1 cellular context compared by ENCODE assay signal in genomic region chr4:139176299-139177048, GRCh38.
A peak's percentile ranks its signal among the peaks of the same experiment; 100 is the strongest.
TF ChIP-seq lines count a peak whose summit lies in the region.

No MANE protein-coding gene starts in this region.

TF ChIP-seq in HEK293, 187 proteins besides CTCF, POLR2A, EP300 and RAD21 (continued from another document and continues in another):
- TF ChIP-seq, protein P1, sequence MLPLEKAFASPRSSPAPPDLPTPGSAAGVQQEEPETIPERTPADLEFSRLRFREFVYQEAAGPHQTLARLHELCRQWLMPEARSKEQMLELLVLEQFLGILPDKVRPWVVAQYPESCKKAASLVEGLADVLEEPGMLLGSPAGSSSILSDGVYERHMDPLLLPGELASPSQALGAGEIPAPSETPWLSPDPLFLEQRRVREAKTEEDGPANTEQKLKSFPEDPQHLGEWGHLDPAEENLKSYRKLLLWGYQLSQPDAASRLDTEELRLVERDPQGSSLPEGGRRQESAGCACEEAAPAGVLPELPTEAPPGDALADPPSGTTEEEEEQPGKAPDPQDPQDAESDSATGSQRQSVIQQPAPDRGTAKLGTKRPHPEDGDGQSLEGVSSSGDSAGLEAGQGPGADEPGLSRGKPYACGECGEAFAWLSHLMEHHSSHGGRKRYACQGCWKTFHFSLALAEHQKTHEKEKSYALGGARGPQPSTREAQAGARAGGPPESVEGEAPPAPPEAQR (tag by site-specific recombination; IDR thresholded peaks at IDR 0.05), result no peak
- peak; percentile 95 for TF ChIP-seq ZBTB8A (tag by site-specific recombination; IDR thresholded peaks at IDR 0.05)
- no peak for TF ChIP-seq ZNF239 (tag by site-specific recombination; IDR thresholded peaks at IDR 0.05)
- TF ChIP-seq, protein P2, sequence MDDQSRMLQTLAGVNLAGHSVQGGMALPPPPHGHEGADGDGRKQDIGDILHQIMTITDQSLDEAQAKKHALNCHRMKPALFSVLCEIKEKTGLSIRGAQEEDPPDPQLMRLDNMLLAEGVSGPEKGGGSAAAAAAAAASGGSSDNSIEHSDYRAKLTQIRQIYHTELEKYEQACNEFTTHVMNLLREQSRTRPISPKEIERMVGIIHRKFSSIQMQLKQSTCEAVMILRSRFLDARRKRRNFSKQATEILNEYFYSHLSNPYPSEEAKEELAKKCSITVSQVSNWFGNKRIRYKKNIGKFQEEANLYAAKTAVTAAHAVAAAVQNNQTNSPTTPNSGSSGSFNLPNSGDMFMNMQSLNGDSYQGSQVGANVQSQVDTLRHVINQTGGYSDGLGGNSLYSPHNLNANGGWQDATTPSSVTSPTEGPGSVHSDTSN (CRISPR knock-in tag; IDR thresholded peaks at IDR 0.05), result no peak
- TF ChIP-seq ZSCAN30 (tag by site-specific recombination; IDR thresholded peaks at IDR 0.05), result 0 out of 2 replicates have a peak, but pooled peaks have one; percentile 8
- TF ChIP-seq ZNF398 (tag by site-specific recombination; IDR thresholded peaks at IDR 0.05), result peak; percentile 51; the same call in 1 of the 2 replicates
- TF ChIP-seq, protein P3, sequence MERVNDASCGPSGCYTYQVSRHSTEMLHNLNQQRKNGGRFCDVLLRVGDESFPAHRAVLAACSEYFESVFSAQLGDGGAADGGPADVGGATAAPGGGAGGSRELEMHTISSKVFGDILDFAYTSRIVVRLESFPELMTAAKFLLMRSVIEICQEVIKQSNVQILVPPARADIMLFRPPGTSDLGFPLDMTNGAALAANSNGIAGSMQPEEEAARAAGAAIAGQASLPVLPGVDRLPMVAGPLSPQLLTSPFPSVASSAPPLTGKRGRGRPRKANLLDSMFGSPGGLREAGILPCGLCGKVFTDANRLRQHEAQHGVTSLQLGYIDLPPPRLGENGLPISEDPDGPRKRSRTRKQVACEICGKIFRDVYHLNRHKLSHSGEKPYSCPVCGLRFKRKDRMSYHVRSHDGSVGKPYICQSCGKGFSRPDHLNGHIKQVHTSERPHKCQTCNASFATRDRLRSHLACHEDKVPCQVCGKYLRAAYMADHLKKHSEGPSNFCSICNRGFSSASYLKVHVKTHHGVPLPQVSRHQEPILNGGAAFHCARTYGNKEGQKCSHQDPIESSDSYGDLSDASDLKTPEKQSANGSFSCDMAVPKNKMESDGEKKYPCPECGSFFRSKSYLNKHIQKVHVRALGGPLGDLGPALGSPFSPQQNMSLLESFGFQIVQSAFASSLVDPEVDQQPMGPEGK (tag by site-specific recombination; IDR thresholded peaks at IDR 0.05), result peak; percentile 94
- TF ChIP-seq, protein P4, sequence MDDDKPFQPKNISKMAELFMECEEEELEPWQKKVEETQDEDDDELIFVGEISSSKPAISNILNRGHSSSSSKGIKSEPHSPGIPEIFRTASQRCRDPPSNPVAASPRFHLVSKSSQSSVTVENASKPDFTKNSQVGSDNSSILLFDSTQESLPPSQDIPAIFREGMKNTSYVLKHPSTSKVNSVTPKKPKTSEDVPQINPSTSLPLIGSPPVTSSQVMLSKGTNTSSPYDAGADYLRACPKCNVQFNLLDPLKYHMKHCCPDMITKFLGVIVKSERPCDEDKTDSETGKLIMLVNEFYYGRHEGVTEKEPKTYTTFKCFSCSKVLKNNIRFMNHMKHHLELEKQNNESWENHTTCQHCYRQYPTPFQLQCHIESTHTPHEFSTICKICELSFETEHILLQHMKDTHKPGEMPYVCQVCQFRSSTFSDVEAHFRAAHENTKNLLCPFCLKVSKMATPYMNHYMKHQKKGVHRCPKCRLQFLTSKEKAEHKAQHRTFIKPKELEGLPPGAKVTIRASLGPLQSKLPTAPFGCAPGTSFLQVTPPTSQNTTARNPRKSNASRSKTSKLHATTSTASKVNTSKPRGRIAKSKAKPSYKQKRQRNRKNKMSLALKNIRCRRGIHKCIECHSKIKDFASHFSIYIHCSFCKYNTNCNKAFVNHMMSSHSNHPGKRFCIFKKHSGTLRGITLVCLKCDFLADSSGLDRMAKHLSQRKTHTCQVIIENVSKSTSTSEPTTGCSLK (tag by site-specific recombination; IDR thresholded peaks at IDR 0.05), result no peak
- no peak for TF ChIP-seq ZNF16 (tag by site-specific recombination; IDR thresholded peaks at IDR 0.05; ENCODE audit: low read depth)
- no peak; the same call in 1 of the 2 replicates for TF ChIP-seq FEZF1 (tag by site-specific recombination; IDR thresholded peaks at IDR 0.05)
- TF ChIP-seq, protein P5, sequence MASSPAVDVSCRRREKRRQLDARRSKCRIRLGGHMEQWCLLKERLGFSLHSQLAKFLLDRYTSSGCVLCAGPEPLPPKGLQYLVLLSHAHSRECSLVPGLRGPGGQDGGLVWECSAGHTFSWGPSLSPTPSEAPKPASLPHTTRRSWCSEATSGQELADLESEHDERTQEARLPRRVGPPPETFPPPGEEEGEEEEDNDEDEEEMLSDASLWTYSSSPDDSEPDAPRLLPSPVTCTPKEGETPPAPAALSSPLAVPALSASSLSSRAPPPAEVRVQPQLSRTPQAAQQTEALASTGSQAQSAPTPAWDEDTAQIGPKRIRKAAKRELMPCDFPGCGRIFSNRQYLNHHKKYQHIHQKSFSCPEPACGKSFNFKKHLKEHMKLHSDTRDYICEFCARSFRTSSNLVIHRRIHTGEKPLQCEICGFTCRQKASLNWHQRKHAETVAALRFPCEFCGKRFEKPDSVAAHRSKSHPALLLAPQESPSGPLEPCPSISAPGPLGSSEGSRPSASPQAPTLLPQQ (tag by site-specific recombination; IDR thresholded peaks at IDR 0.05), result no peak
- TF ChIP-seq, protein P6, sequence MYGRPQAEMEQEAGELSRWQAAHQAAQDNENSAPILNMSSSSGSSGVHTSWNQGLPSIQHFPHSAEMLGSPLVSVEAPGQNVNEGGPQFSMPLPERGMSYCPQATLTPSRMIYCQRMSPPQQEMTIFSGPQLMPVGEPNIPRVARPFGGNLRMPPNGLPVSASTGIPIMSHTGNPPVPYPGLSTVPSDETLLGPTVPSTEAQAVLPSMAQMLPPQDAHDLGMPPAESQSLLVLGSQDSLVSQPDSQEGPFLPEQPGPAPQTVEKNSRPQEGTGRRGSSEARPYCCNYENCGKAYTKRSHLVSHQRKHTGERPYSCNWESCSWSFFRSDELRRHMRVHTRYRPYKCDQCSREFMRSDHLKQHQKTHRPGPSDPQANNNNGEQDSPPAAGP (tag by site-specific recombination; IDR thresholded peaks at IDR 0.05), result peak; percentile 74
- TF ChIP-seq KLF1 (tag by site-specific recombination; IDR thresholded peaks at IDR 0.05), result peak; percentile 49
- peak; percentile 74; the same call in 1 of the 2 replicates for TF ChIP-seq ZBTB20 (tag by site-specific recombination; IDR thresholded peaks at IDR 0.05)
- TF ChIP-seq ZNF621 (tag by site-specific recombination; IDR thresholded peaks at IDR 0.05), result no peak
- no peak for TF ChIP-seq ZNF830 (tag by site-specific recombination; IDR thresholded peaks at IDR 0.05; ENCODE audit: low read depth)
- TF ChIP-seq ZNF585B (tag by site-specific recombination; IDR thresholded peaks at IDR 0.05), result no peak
- TF ChIP-seq, protein P7, sequence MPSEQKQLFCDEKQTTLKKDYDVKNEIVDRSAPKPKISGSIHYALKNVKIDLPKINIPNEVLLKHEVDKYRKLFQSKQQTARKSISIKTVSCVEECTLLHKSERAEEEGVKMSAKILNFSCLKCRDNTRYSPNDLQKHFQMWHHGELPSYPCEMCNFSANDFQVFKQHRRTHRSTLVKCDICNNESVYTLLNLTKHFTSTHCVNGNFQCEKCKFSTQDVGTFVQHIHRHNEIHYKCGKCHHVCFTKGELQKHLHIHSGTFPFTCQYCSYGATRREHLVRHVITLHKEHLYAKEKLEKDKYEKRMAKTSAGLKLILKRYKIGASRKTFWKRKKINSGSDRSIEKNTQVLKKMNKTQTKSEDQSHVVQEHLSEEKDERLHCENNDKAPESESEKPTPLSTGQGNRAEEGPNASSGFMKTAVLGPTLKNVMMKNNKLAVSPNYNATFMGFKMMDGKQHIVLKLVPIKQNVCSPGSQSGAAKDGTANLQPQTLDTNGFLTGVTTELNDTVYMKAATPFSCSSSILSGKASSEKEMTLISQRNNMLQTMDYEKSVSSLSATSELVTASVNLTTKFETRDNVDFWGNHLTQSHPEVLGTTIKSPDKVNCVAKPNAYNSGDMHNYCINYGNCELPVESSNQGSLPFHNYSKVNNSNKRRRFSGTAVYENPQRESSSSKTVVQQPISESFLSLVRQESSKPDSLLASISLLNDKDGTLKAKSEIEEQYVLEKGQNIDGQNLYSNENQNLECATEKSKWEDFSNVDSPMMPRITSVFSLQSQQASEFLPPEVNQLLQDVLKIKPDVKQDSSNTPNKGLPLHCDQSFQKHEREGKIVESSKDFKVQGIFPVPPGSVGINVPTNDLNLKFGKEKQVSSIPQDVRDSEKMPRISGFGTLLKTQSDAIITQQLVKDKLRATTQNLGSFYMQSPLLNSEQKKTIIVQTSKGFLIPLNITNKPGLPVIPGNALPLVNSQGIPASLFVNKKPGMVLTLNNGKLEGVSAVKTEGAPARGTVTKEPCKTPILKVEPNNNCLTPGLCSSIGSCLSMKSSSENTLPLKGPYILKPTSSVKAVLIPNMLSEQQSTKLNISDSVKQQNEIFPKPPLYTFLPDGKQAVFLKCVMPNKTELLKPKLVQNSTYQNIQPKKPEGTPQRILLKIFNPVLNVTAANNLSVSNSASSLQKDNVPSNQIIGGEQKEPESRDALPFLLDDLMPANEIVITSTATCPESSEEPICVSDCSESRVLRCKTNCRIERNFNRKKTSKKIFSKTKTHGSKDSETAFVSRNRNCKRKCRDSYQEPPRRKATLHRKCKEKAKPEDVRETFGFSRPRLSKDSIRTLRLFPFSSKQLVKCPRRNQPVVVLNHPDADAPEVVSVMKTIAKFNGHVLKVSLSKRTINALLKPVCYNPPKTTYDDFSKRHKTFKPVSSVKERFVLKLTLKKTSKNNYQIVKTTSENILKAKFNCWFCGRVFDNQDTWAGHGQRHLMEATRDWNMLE (tag by site-specific recombination; conservative IDR thresholded peaks at IDR 0.05; ENCODE audit: low read depth), result no peak
- TF ChIP-seq SCRT1 (tag by site-specific recombination; IDR thresholded peaks at IDR 0.05; ENCODE audit: borderline replicate concordance), result no peak
- TF ChIP-seq SCRT2 (tag by site-specific recombination; IDR thresholded peaks at IDR 0.05), result no peak
- TF ChIP-seq ZNF629 (tag by site-specific recombination; IDR thresholded peaks at IDR 0.05), result peak; percentile 48; the same call in 1 of the 2 replicates
- TF ChIP-seq, protein P8, sequence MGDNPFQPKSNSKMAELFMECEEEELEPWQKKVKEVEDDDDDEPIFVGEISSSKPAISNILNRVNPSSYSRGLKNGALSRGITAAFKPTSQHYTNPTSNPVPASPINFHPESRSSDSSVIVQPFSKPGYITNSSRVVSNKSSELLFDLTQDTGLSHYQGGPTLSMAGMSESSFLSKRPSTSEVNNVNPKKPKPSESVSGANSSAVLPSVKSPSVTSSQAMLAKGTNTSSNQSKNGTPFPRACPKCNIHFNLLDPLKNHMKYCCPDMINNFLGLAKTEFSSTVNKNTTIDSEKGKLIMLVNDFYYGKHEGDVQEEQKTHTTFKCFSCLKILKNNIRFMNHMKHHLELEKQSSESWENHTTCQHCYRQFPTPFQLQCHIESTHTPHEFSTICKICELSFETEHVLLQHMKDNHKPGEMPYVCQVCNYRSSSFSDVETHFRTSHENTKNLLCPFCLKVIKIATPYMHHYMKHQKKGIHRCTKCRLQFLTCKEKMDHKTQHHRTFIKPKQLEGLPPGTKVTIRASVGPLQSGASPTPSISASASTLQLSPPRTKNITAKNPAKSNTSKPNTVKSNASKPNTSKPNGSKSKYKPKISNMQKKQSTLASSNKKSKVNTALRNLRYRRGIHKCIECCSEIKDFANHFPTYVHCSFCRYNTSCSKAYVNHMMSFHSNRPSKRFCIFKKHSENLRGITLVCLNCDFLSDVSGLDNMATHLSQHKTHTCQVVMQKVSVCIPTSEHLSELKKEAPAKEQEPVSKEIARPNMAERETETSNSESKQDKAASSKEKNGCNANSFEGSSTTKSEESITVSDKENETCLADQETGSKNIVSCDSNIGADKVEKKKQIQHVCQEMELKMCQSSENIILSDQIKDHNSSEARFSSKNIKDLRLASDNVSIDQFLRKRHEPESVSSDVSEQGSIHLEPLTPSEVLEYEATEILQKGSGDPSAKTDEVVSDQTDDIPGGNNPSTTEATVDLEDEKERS (tag by site-specific recombination; IDR thresholded peaks at IDR 0.05), result no peak
- no peak for TF ChIP-seq PRDM6 (tag by site-specific recombination; IDR thresholded peaks at IDR 0.05)
- TF ChIP-seq ZFP37 (tag by site-specific recombination; IDR thresholded peaks at IDR 0.05), result 0 out of 2 replicates have a peak, but pooled peaks have one; percentile 30
- TF ChIP-seq ZNF121 (tag by site-specific recombination; IDR thresholded peaks at IDR 0.05), result no peak
- TF ChIP-seq ELK4 (IDR thresholded peaks at IDR 0.05; ENCODE audit: borderline replicate concordance, low read depth, low read length), result no peak
- TF ChIP-seq HOXD13 (CRISPR knock-in tag; IDR thresholded peaks at IDR 0.05; ENCODE audit: borderline replicate concordance), result no peak
